ENCODE assay signal across 36 cellular contexts in genomic region chr2:18663861-18664260, GRCh38.
"Had no signal": no experiment of that assay in that cellular context is flagged by ENCODE, and none has a peak within 500 bp of the region (broad histone marks: within the 10 kb centered on the region; RNA-seq: fewer than 3 reads in every experiment).

No MANE protein-coding gene starts in this region.

- H3K9me3 Mint-ChIP-seq: activated CD4-positive, alpha-beta memory T cell treated with anti-CD3 and anti-CD28 coated beads, Interleukin-2, amount 10 ng/mL, durations not matched to agents 7 days and 5 days; activated CD4-positive, alpha-beta T cell treated with anti-CD3 and anti-CD28 coated beads, Interleukin-2, amount 10 ng/mL, durations not matched to agents 7 days and 5 days; activated naive CD4-positive, alpha-beta T cell treated with anti-CD3 and anti-CD28 coated beads, Interleukin-2, amount 10 ng/mL, durations not matched to agents 7 days and 5 days; activated naive CD8-positive, alpha-beta T cell treated with anti-CD3 and anti-CD28 coated beads, Interleukin-2, amount 10 ng/mL, durations not matched to agents 7 days and 5 days; activated T-helper 2 cell treated with anti-CD3 and anti-CD28 coated beads, Interferon-gamma antibody, Interleukin-2, Interleukin-4, amounts not matched to agents 10 μg/mL and 5 μg/mL and 100 μg/mL, durations not matched to agents 14 hours and 24 hours and 36 hours; brain; T-helper 1 cell treated with Interleukin-12 subunit alpha and Interleukin-12 subunit beta and Interleukin-4 antibody, amounts not matched to agents 30 μg/mL and 1 μg/mL, for 36 hours; T-helper 2 cell treated with Interferon-gamma antibody and Interleukin-4, amounts not matched to agents 5 μg/mL and 100 μg/mL, for 36 hours had no signal

- ATAC-seq: activated CD8-positive, alpha-beta memory T cell treated with anti-CD3 and anti-CD28 coated beads, Interleukin-2, amount 10 ng/mL, durations not matched to agents 7 days and 5 days; activated CD8-positive, alpha-beta T cell treated with anti-CD3 and anti-CD28 coated beads, Interleukin-2, amount 10 ng/mL, durations not matched to agents 7 days and 5 days; activated naive CD8-positive, alpha-beta T cell treated with anti-CD3 and anti-CD28 coated beads, Interleukin-2, amount 50 U/mL, for 24 hours had no signal

- H3K36me3 ChIP-seq: ascending aorta, cardiac muscle cell had no signal

- H3K9me3 ChIP-seq: ascending aorta had no signal

- H3K36me3 Mint-ChIP-seq: activated CD8-positive, alpha-beta memory T cell treated with anti-CD3 and anti-CD28 coated beads, Interleukin-2, amount 10 ng/mL, durations not matched to agents 7 days and 5 days; activated naive CD4-positive, alpha-beta T cell treated with anti-CD3 and anti-CD28 coated beads, Interleukin-2, amount 10 ng/mL, durations not matched to agents 7 days and 5 days; brain had no signal

- H3K27ac ChIP-seq: ascending aorta, cardiac muscle cell, VCaP had no signal

- H3K4me1 ChIP-seq: ascending aorta had no signal

- H3K27me3 ChIP-seq: ascending aorta, cardiac muscle cell had no signal

- H3K27ac Mint-ChIP-seq: activated B cell treated with CpG ODN at 0.5 μM for 24 hours; activated CD4-positive, alpha-beta memory T cell treated with anti-CD3 and anti-CD28 coated beads, Interleukin-2, amount 10 ng/mL, durations not matched to agents 7 days and 5 days; activated CD4-positive, alpha-beta T cell treated with anti-CD3 and anti-CD28 coated beads, Interleukin-2, amount 10 ng/mL, durations not matched to agents 7 days and 5 days; activated CD8-positive, alpha-beta memory T cell treated with anti-CD3 and anti-CD28 coated beads, Interleukin-2, amount 10 ng/mL, durations not matched to agents 7 days and 5 days; activated CD8-positive, alpha-beta T cell treated with anti-CD3 and anti-CD28 coated beads, Interleukin-2, amount 10 ng/mL, durations not matched to agents 7 days and 5 days; activated naive CD4-positive, alpha-beta T cell treated with anti-CD3 and anti-CD28 coated beads, Interleukin-2, amount 10 ng/mL, durations not matched to agents 7 days and 5 days; activated naive CD4-positive, alpha-beta T cell treated with anti-CD3 and anti-CD28 coated beads, Interleukin-2, amount 50 U/mL, for 24 hours; activated naive CD8-positive, alpha-beta T cell; activated naive CD8-positive, alpha-beta T cell treated with anti-CD3 and anti-CD28 coated beads, Interleukin-2, amount 10 ng/mL, durations not matched to agents 7 days and 5 days; activated naive CD8-positive, alpha-beta T cell treated with anti-CD3 and anti-CD28 coated beads, Interleukin-2, amount 50 U/mL, for 24 hours; activated T-cell treated with anti-CD3 and anti-CD28 coated beads, Interleukin-2, amount 50 U/mL, for 24 hours; activated T-helper 2 cell treated with anti-CD3 and anti-CD28 coated beads, Interferon-gamma antibody, Interleukin-2, Interleukin-4, amounts not matched to agents 10 μg/mL and 5 μg/mL and 100 μg/mL, durations not matched to agents 14 hours and 24 hours and 36 hours; brain; T-helper 1 cell treated with Interleukin-12 subunit alpha and Interleukin-12 subunit beta and Interleukin-4 antibody, amounts not matched to agents 30 μg/mL and 1 μg/mL, for 36 hours; T-helper 2 cell treated with Interferon-gamma antibody and Interleukin-4, amounts not matched to agents 5 μg/mL and 100 μg/mL, for 36 hours had no signal

- H3K27me3 Mint-ChIP-seq: activated B cell treated with CpG ODN at 0.5 μM for 24 hours; activated CD4-positive, alpha-beta memory T cell treated with anti-CD3 and anti-CD28 coated beads, Interleukin-2, amount 10 ng/mL, durations not matched to agents 7 days and 5 days; activated CD4-positive, alpha-beta T cell treated with anti-CD3 and anti-CD28 coated beads, Interleukin-2, amount 10 ng/mL, durations not matched to agents 7 days and 5 days; activated CD8-positive, alpha-beta memory T cell treated with anti-CD3 and anti-CD28 coated beads, Interleukin-2, amount 10 ng/mL, durations not matched to agents 7 days and 5 days; activated naive CD4-positive, alpha-beta T cell treated with anti-CD3 and anti-CD28 coated beads, Interleukin-2, amount 10 ng/mL, durations not matched to agents 7 days and 5 days; activated naive CD4-positive, alpha-beta T cell treated with anti-CD3 and anti-CD28 coated beads, Interleukin-2, amount 50 U/mL, for 24 hours; activated naive CD8-positive, alpha-beta T cell; activated naive CD8-positive, alpha-beta T cell treated with anti-CD3 and anti-CD28 coated beads, Interleukin-2, amount 10 ng/mL, durations not matched to agents 7 days and 5 days; activated naive CD8-positive, alpha-beta T cell treated with anti-CD3 and anti-CD28 coated beads, Interleukin-2, amount 50 U/mL, for 24 hours; activated T-cell treated with anti-CD3 and anti-CD28 coated beads, Interleukin-2, amount 50 U/mL, for 24 hours; brain; central memory CD8-positive, alpha-beta T cell had no signal

- FAIRE-seq: bronchial epithelial cell, TTC549 had no signal

- H3K4me3 Mint-ChIP-seq: activated B cell treated with CpG ODN at 0.5 μM for 24 hours; activated CD4-positive, alpha-beta memory T cell treated with anti-CD3 and anti-CD28 coated beads, Interleukin-2, amount 10 ng/mL, durations not matched to agents 7 days and 5 days; activated CD4-positive, alpha-beta T cell treated with anti-CD3 and anti-CD28 coated beads, Interleukin-2, amount 10 ng/mL, durations not matched to agents 7 days and 5 days; activated CD8-positive, alpha-beta memory T cell treated with anti-CD3 and anti-CD28 coated beads, Interleukin-2, amount 10 ng/mL, durations not matched to agents 7 days and 5 days; activated CD8-positive, alpha-beta T cell treated with anti-CD3 and anti-CD28 coated beads, Interleukin-2, amount 10 ng/mL, durations not matched to agents 7 days and 5 days; activated naive CD4-positive, alpha-beta T cell treated with anti-CD3 and anti-CD28 coated beads, Interleukin-2, amount 10 ng/mL, durations not matched to agents 7 days and 5 days; activated naive CD4-positive, alpha-beta T cell treated with anti-CD3 and anti-CD28 coated beads, Interleukin-2, amount 50 U/mL, for 24 hours; activated naive CD8-positive, alpha-beta T cell; activated naive CD8-positive, alpha-beta T cell treated with anti-CD3 and anti-CD28 coated beads, Interleukin-2, amount 10 ng/mL, durations not matched to agents 7 days and 5 days; activated naive CD8-positive, alpha-beta T cell treated with anti-CD3 and anti-CD28 coated beads, Interleukin-2, amount 50 U/mL, for 24 hours; activated T-cell treated with anti-CD3 and anti-CD28 coated beads, Interleukin-2, amount 50 U/mL, for 24 hours; brain; central memory CD8-positive, alpha-beta T cell; T-helper 1 cell treated with Interleukin-12 subunit alpha and Interleukin-12 subunit beta and Interleukin-4 antibody, amounts not matched to agents 30 μg/mL and 1 μg/mL, for 36 hours; T-helper 2 cell treated with Interferon-gamma antibody and Interleukin-4, amounts not matched to agents 5 μg/mL and 100 μg/mL, for 36 hours had no signal

- H3K4me1 Mint-ChIP-seq: activated B cell treated with CpG ODN at 0.5 μM for 24 hours; activated CD4-positive, alpha-beta memory T cell treated with anti-CD3 and anti-CD28 coated beads, Interleukin-2, amount 10 ng/mL, durations not matched to agents 7 days and 5 days; activated CD4-positive, alpha-beta T cell treated with anti-CD3 and anti-CD28 coated beads, Interleukin-2, amount 10 ng/mL, durations not matched to agents 7 days and 5 days; activated CD8-positive, alpha-beta memory T cell treated with anti-CD3 and anti-CD28 coated beads, Interleukin-2, amount 10 ng/mL, durations not matched to agents 7 days and 5 days; activated naive CD4-positive, alpha-beta T cell treated with anti-CD3 and anti-CD28 coated beads, Interleukin-2, amount 10 ng/mL, durations not matched to agents 7 days and 5 days; activated naive CD8-positive, alpha-beta T cell treated with anti-CD3 and anti-CD28 coated beads, Interleukin-2, amount 50 U/mL, for 24 hours; central memory CD8-positive, alpha-beta T cell had no signal

- DNase-seq: activated B cell treated with CpG ODN at 0.5 μM for 24 hours; activated CD4-positive, alpha-beta memory T cell treated with anti-CD3 and anti-CD28 coated beads, Interleukin-2, amount 10 ng/mL, durations not matched to agents 7 days and 5 days; activated CD4-positive, alpha-beta T cell treated with anti-CD3 and anti-CD28 coated beads for 4 hours; activated CD4-positive, alpha-beta T cell treated with anti-CD3 and anti-CD28 coated beads, Interleukin-2, amount 10 ng/mL, durations not matched to agents 7 days and 5 days; activated CD4-positive, alpha-beta T cell treated with anti-CD3 and anti-CD28 coated beads, Interleukin-2, amount 50 U/mL, for 48 hours; activated CD4-positive, CD25-positive, alpha-beta regulatory T cell treated with anti-CD3 and anti-CD28 coated beads, Interleukin-2, amount 50 U/mL, for 72 hours; activated CD8-positive, alpha-beta memory T cell treated with anti-CD3 and anti-CD28 coated beads for 24 hours; activated CD8-positive, alpha-beta memory T cell treated with anti-CD3 and anti-CD28 coated beads, Interleukin-2, amount 10 ng/mL, durations not matched to agents 7 days and 5 days; activated CD8-positive, alpha-beta memory T cell treated with anti-CD3 and anti-CD28 coated beads, Interleukin-2, amount 50 U/mL, for 48 hours; activated CD8-positive, alpha-beta T cell treated with anti-CD3 and anti-CD28 coated beads, Interleukin-2, amount 10 ng/mL, durations not matched to agents 7 days and 5 days; activated effector memory CD4-positive, alpha-beta T cell treated with Interleukin-2 at 50 U/mL for 16 hours; activated gamma-delta T cell; activated naive CD4-positive, alpha-beta T cell treated with anti-CD3 and anti-CD28 coated beads, Interleukin-2, amount 10 ng/mL, durations not matched to agents 7 days and 5 days; activated naive CD4-positive, alpha-beta T cell treated with Interleukin-2 at 50 U/mL for 16 hours; activated naive CD8-positive, alpha-beta T cell treated with anti-CD3 and anti-CD28 coated beads, Interleukin-2, amount 10 ng/mL, durations not matched to agents 7 days and 5 days; activated naive CD8-positive, alpha-beta T cell treated with anti-CD3 and anti-CD28 coated beads, Interleukin-2, amount 50 U/mL, for 24 hours; activated T-cell treated with anti-CD3 and anti-CD28 coated beads, Interleukin-2, amount 50 U/mL, for 24 hours; activated T-cell treated with anti-CD3 and anti-CD28 coated beads, Interleukin-2, amount 50 U/mL, for 48 hours; amygdala; anterior cingulate cortex; caudate nucleus; cerebellar nuclear complex; T-helper 1 cell; T-helper 9 cell had no signal

- H3K4me3 ChIP-seq: ascending aorta, cardiac muscle cell had no signal
